In genomic region chr16:27867122-27868110, GRCh38 we compare ENCODE assay signal across 9 cellular contexts.
DNase-seq lines count a peak whose midpoint lies in the region; ATAC-seq and TF ChIP-seq lines count a peak whose summit lies in the region.
"Had no signal": no experiment of that assay in that cellular context is flagged by ENCODE, and none has a peak within 500 bp of the region (broad histone marks: within the 10 kb centered on the region; RNA-seq: fewer than 3 reads in every experiment).

No MANE protein-coding gene starts in this region.

- TF ChIP-seq CTCF in WI38 (IDR thresholded peaks at IDR 0.05; ENCODE audit: low read depth, low read length), result peak; percentile 47
- peak; percentile 74 for TF ChIP-seq CTCF in chondrocyte (IDR thresholded peaks at IDR 0.05)

- H3K4me3 Mint-ChIP-seq in chondrocyte (ENCODE audit: unreplicated experiment), result no peak overlapping the region
- no peak overlapping the region for H3K4me3 Mint-ChIP-seq in stimulated activated effector memory CD8-positive, alpha-beta T cell treated with anti-CD3 and anti-CD28 coated beads, Interleukin-12 subunit alpha, Interleukin-12 subunit beta, amount 100 ng/mL, for 72 hours

- H3K36me3 Mint-ChIP-seq in chondrocyte (ENCODE audit: low read depth), result peaks cover 6% of the 10 kb centered on the region
- no peaks in the 10 kb centered on the region for H3K36me3 Mint-ChIP-seq in stimulated activated effector memory CD8-positive, alpha-beta T cell treated with anti-CD3 and anti-CD28 coated beads, Interleukin-12 subunit alpha, Interleukin-12 subunit beta, amount 100 ng/mL, for 72 hours

- DNase-seq in NCI-H1417 (lab: John Stamatoyannopoulos, UW), result peak; percentile 9 to 44 (median 30)
- no peak for DNase-seq in NCI-H1417 treated with DMSO at 0.1 percent for 48 hours (lab: John Stamatoyannopoulos, UW)
- peak; percentile 27 for DNase-seq in NCI-H146 treated with DMSO at 0.1 percent for 48 hours (lab: John Stamatoyannopoulos, UW; ENCODE audit: unreplicated experiment)
- DNase-seq in chondrocyte (ENCODE audit: low spot score), result no peak
- peak; percentile 87 for DNase-seq in lung microvascular endothelial cell (ENCODE audit: low read depth in 2 of 2)
- peak; percentile 45 to 87 for DNase-seq in stimulated activated effector memory CD8-positive, alpha-beta T cell treated with anti-CD3 and anti-CD28 coated beads, Interleukin-12 subunit alpha, Interleukin-12 subunit beta, amount 100 ng/mL, for 72 hours (ENCODE audit: low spot score in 2 of 2)
- DNase-seq in epidermal melanocyte (ENCODE audit: insufficient read length, low spot score), result no peak

- H3K9me3 Mint-ChIP-seq in chondrocyte (ENCODE audit: low read depth), result peaks cover 28% of the 10 kb centered on the region
- peaks cover 16% of the 10 kb centered on the region for H3K9me3 Mint-ChIP-seq in stimulated activated effector memory CD8-positive, alpha-beta T cell treated with anti-CD3 and anti-CD28 coated beads, Interleukin-12 subunit alpha, Interleukin-12 subunit beta, amount 100 ng/mL, for 72 hours

- H3K4me3 ChIP-seq in WI38 (ENCODE audit: low read depth, low read length), result no peak overlapping the region
- H3K4me3 ChIP-seq: BLaER1 had no signal

- ATAC-seq in stimulated activated effector memory CD8-positive, alpha-beta T cell treated with anti-CD3 and anti-CD28 coated beads, Interleukin-12 subunit alpha, Interleukin-12 subunit beta, amount 100 ng/mL, for 72 hours, result peak; percentile 76

- no peak overlapping the region for H3K27ac Mint-ChIP-seq in chondrocyte (ENCODE audit: unreplicated experiment)
- no peak overlapping the region for H3K27ac Mint-ChIP-seq in stimulated activated effector memory CD8-positive, alpha-beta T cell treated with anti-CD3 and anti-CD28 coated beads, Interleukin-12 subunit alpha, Interleukin-12 subunit beta, amount 100 ng/mL, for 72 hours

- no peaks in the 10 kb centered on the region for H3K4me1 Mint-ChIP-seq in chondrocyte (ENCODE audit: low read depth)
- H3K4me1 Mint-ChIP-seq in stimulated activated effector memory CD8-positive, alpha-beta T cell treated with anti-CD3 and anti-CD28 coated beads, Interleukin-12 subunit alpha, Interleukin-12 subunit beta, amount 100 ng/mL, for 72 hours, result no peaks in the 10 kb centered on the region

- peaks cover 5% of the 10 kb centered on the region for H3K27me3 Mint-ChIP-seq in chondrocyte (ENCODE audit: low read depth)

Comparison
In these comparisons a context has a peak if more than half of its experiments do, and no peak if none do; other contexts are left out.
1. DNase-seq: peak in NCI-H1417 (3 of 3), NCI-H146 treated with DMSO at 0.1 percent for 48 hours (single experiment), lung microvascular endothelial cell (2 of 2) and stimulated activated effector memory CD8-positive, alpha-beta T cell treated with anti-CD3 and anti-CD28 coated beads, Interleukin-12 subunit alpha, Interleukin-12 subunit beta, amount 100 ng/mL, for 72 hours (2 of 2); none in NCI-H1417 treated with DMSO at 0.1 percent for 48 hours (single experiment), chondrocyte (single experiment) and epidermal melanocyte (single experiment).